ENCODE assay signal across 8 cellular contexts in the genomic region with DNA sequence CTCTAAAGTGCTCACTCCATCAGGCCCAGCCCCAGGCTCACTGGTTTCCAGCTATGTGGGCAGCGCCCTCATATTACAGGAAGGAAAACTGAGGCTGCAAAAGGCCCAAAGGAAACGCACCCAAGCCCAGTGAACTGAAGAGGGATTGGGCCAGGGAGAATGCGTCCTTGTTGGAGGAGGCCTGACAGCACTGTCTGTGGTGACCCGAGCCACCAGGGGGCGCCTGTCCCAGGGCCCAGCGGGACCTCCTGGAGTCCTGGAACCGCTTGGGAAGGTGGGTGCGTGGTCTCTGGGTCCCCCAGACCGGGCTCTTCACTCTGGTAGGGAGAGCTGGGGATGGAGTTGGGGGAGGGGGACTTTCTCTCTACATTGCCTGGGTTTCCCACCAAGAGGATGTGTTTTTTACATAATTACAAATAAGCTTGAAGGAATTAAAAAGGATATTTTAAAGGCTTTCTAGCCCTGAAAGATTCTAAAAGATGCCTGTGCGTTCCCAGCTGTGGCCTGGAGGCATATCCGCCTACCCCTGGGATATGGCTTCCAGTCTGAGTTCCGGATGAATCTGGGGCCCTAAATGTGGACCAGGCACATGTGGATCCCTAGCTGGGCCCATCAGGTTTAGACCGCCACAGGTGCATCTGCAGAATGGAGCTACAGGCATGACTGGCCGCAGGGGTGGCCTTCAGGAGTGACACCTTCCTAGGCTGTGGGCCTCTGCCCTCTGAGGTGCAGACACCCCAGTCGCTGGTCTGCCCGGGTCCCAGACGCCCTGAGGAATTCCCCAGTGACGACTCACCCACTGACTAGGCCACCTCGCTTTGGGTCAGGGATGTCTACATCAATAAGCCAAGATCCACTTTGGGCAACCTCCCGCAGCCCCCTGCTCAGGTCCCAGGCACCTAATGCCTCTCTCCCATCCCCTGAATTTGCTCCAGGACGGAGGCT. TPM values are rescaled to one million over a fixed set of nuclear protein-coding genes. Genes with fewer than 3 reads are reported as not detected.
DNase-seq lines count a peak whose midpoint lies in the region; ATAC-seq lines count a peak whose summit lies in the region.

No MANE protein-coding gene starts in this region.

- H2AK5ac ChIP-seq in mesendoderm (ENCODE audit: low read length) = no peak overlapping the region

- no peaks in the 10 kb centered on the region for H3K9me3 ChIP-seq in effector memory CD4-positive, alpha-beta T cell (ENCODE audit: control insufficient read depth, low read length)

- no peaks in the 10 kb centered on the region for H3K4me1 ChIP-seq in effector memory CD4-positive, alpha-beta T cell (ENCODE audit: control insufficient read depth, insufficient read depth, low read length, poor library complexity, severe bottlenecking)
- peaks cover 5% of the 10 kb centered on the region for H3K4me1 ChIP-seq in mesendoderm (ENCODE audit: control insufficient read depth, low read depth, low read length)

- no peaks in the 10 kb centered on the region for H3K27me3 ChIP-seq in effector memory CD4-positive, alpha-beta T cell (replicated peaks; ENCODE audit: control insufficient read depth, insufficient read depth, low read length, poor library complexity, severe bottlenecking)
- no peaks in the 10 kb centered on the region for H3K27me3 ChIP-seq in mesendoderm (ENCODE audit: insufficient read depth, low read length, poor library complexity)

- no peaks in the 10 kb centered on the region for H3K36me3 ChIP-seq in effector memory CD4-positive, alpha-beta T cell (ENCODE audit: control insufficient read depth, insufficient read depth, low read length)
- no peaks in the 10 kb centered on the region for H3K36me3 ChIP-seq in mesendoderm (ENCODE audit: control insufficient read depth, insufficient read depth, low read length)

- no peak overlapping the region for H3K4ac ChIP-seq in mesendoderm (ENCODE audit: low read depth, low read length)

- no peak overlapping the region for H3K27ac ChIP-seq in effector memory CD4-positive, alpha-beta T cell (ENCODE audit: insufficient read depth, low read length, poor library complexity, severe bottlenecking)
- no peak overlapping the region for H3K27ac ChIP-seq in mesendoderm (ENCODE audit: low read depth, low read length)

- H2BK5ac ChIP-seq in mesendoderm (ENCODE audit: low read length) = no peak overlapping the region

- no CpG with 5 or more reads among the region's 21 CpGs for WGBS in mesendoderm (ENCODE audit: extremely low coverage, insufficient coverage, low lambda C conversion rate)

- ATAC-seq in HG02610 (IDR thresholded peaks at IDR 0.05; ENCODE audit: unreplicated experiment) (peak; percentile 43), HG02623 (IDR thresholded peaks at IDR 0.05; ENCODE audit: unreplicated experiment) (no peak)

- H3K79me2 ChIP-seq in mesendoderm (ENCODE audit: control insufficient read depth, insufficient read depth, low read length) = no peaks in the 10 kb centered on the region

- H3K9ac ChIP-seq in mesendoderm (ENCODE audit: low read length) = no peak overlapping the region

- H2BK120ac ChIP-seq in mesendoderm (ENCODE audit: low read depth, low read length) = no peak overlapping the region

- no peaks in the 10 kb centered on the region for H3K79me1 ChIP-seq in mesendoderm (ENCODE audit: low read length)

- H3K4me2 ChIP-seq in mesendoderm (ENCODE audit: low read length) = no peak overlapping the region

- H3K23ac ChIP-seq in mesendoderm (ENCODE audit: low read length) = no peak overlapping the region

- peak overlapping the region; percentile 30 for H3K56ac ChIP-seq in mesendoderm (ENCODE audit: low read length)

- H2BK15ac ChIP-seq in mesendoderm (replicated peaks; ENCODE audit: low read depth) = no peak overlapping the region

- no peak overlapping the region for H3K4me3 ChIP-seq in effector memory CD4-positive, alpha-beta T cell (ENCODE audit: insufficient read depth, low read depth, low read length, poor library complexity, severe bottlenecking)
- H3K4me3 ChIP-seq in mesendoderm (ENCODE audit: low read length) = no peak overlapping the region

- H4K5ac ChIP-seq in mesendoderm (ENCODE audit: low read length) = no peak overlapping the region

- H3K18ac ChIP-seq in mesendoderm (ENCODE audit: low read length) = no peak overlapping the region

- DNase-seq in COLO829 (ENCODE audit: low spot score) (peak; percentile 75), NCI-H748 treated with DMSO at 0.1 percent for 48 hours (lab: John Stamatoyannopoulos, UW) (peak; percentile 11), mesendoderm (peak; percentile 79)
- DNase-seq in activated CD8-positive, alpha-beta memory T cell treated with anti-CD3 and anti-CD28 coated beads for 24 hours = peak; percentile 94
- DNase-seq in effector memory CD4-positive, alpha-beta T cell = peak; percentile 66 to 77 (median 72)
- DNase-seq in stimulated activated CD8-positive, alpha-beta memory T cell treated with anti-CD3 and anti-CD28 coated beads, Interleukin-15, amount 100 ng/mL, for 4 hours (ENCODE audit: low read depth in 2 of 2) = peak; percentile 55 to 65

- H4K8ac ChIP-seq in mesendoderm (ENCODE audit: low read depth, low read length) = no peak overlapping the region

RNA-seq across cellular contexts. Expression of a gene that starts 4.2 kb away (rescaled TPM):
- polyA plus RNA-seq in mesendoderm (2013, experiment 1 of 2) = 0.70 TPM
- polyA plus RNA-seq in mesendoderm (2013, experiment 2 of 2) = 0.63 TPM

RNA-seq across cellular contexts. Expression of a gene that starts 21.6 kb away (rescaled TPM):
- not detected for polyA plus RNA-seq in mesendoderm (2013, experiment 1 of 2)
- polyA plus RNA-seq in mesendoderm (2013, experiment 2 of 2) = not detected

RNA-seq across cellular contexts. Expression of a gene that starts 34.2 kb away (rescaled TPM):
- polyA plus RNA-seq in mesendoderm (2013, experiment 1 of 2) = 10.9 TPM
- polyA plus RNA-seq in mesendoderm (2013, experiment 2 of 2) = 11.3 TPM

RNA-seq across cellular contexts. Expression of a gene that starts 52.1 kb away (rescaled TPM):
- 136 TPM for polyA plus RNA-seq in mesendoderm (2013, experiment 1 of 2)
- polyA plus RNA-seq in mesendoderm (2013, experiment 2 of 2) = 143 TPM

Comparison
In these comparisons a context has a peak if more than half of its experiments do, and no peak if none do; other contexts are left out.
1. DNase-seq: peak in every context shown above with its lines; median percentile 94 in activated CD8-positive, alpha-beta memory T cell treated with anti-CD3 and anti-CD28 coated beads for 24 hours; 79 in mesendoderm; 75 in COLO829; 72 in effector memory CD4-positive, alpha-beta T cell; 60 in stimulated activated CD8-positive, alpha-beta memory T cell treated with anti-CD3 and anti-CD28 coated beads, Interleukin-15, amount 100 ng/mL, for 4 hours; 11 in NCI-H748 treated with DMSO at 0.1 percent for 48 hours.